Comparison of ENCODE assay signal across 21 cellular contexts in genomic region chr3:177287231-177287630, GRCh38.
A peak's percentile ranks its signal among the peaks of the same experiment; 100 is the strongest.
DNase-seq lines count a peak whose midpoint lies in the region; ATAC-seq and TF ChIP-seq lines count a peak whose summit lies in the region.
"Had no signal": no experiment of that assay in that cellular context is flagged by ENCODE, and none has a peak within 500 bp of the region (broad histone marks: within the 10 kb centered on the region; RNA-seq: fewer than 3 reads in every experiment).

No MANE protein-coding gene starts in this region.

- H3K9me1 ChIP-seq in IMR-90 (ENCODE audit: insufficient read depth, low read length) = peaks cover 7% of the 10 kb centered on the region; the same call in 1 of the 2 replicates

- peaks cover 5% of the 10 kb centered on the region for H3K4me1 ChIP-seq in IMR-90 (ENCODE audit: control insufficient read depth, insufficient read depth, low read length)
- H3K4me1 ChIP-seq in hepatocyte (ENCODE audit: insufficient read depth) = peaks cover 10% of the 10 kb centered on the region
- H3K4me1 ChIP-seq in lower lobe of right lung = peaks cover 11% of the 10 kb centered on the region
- H3K4me1 ChIP-seq in uterus = no peaks in the 10 kb centered on the region
- H3K4me1 ChIP-seq: adrenal gland had no signal

- H2AK9ac ChIP-seq in IMR-90 (replicated peaks; ENCODE audit: low read depth, low read length, poor library complexity) = no peak overlapping the region

- no peaks in the 10 kb centered on the region for H3K27me3 Mint-ChIP-seq in stimulated activated memory B cell treated with anti-CD40 and anti-IgM and Interleukin-4, amounts not matched to agents 10 μg/mL and 1 μg/mL and 100 μg/mL, for 72 hours
- H3K27me3 Mint-ChIP-seq: activated CD4-positive, alpha-beta T cell treated with anti-CD3 and anti-CD28 coated beads, Interleukin-2, amount 10 ng/mL, durations not matched to agents 24 days and 14 days had no signal

- dilution Hi-C loops in IMR-90 (cut with HindIII; ENCODE audit: low sequenced_read_pairs, unreplicated experiment) = no loop called here

- H3K27ac Mint-ChIP-seq in stimulated activated memory B cell treated with anti-CD40 and anti-IgM and Interleukin-4, amounts not matched to agents 10 μg/mL and 1 μg/mL and 100 μg/mL, for 72 hours = peak overlapping the region; percentile 3
- H3K27ac Mint-ChIP-seq: activated CD4-positive, alpha-beta T cell treated with anti-CD3 and anti-CD28 coated beads, Interleukin-2, amount 10 ng/mL, durations not matched to agents 24 days and 14 days had no signal

- in situ Hi-C loops in IMR-90 (cut with MboI; ENCODE audit: low sequenced_read_pairs) = no loop called here

- H2BK5ac ChIP-seq in IMR-90 (ENCODE audit: low read depth, low read length, poor library complexity, severe bottlenecking) = no peak overlapping the region

- TF ChIP-seq POLR2A in IMR-90 (IDR thresholded peaks at IDR 0.05; ENCODE audit: low read depth, low read length) = no peak
- TF ChIP-seq POLR2A in uterus (IDR thresholded peaks at IDR 0.05) = no peak

- no peak overlapping the region for H3K18ac ChIP-seq in IMR-90 (ENCODE audit: low read depth, low read length)

- ATAC-seq in IMR-90 (ENCODE audit: low read depth) (no peak), lower lobe of right lung (no peak)
- no peak for ATAC-seq in stimulated activated memory B cell treated with anti-CD40 and anti-IgM and Interleukin-4, amounts not matched to agents 10 μg/mL and 1 μg/mL and 100 μg/mL, for 72 hours
- ATAC-seq: gastrocnemius medialis had no signal

- no peaks in the 10 kb centered on the region for H3K9me2 ChIP-seq in hepatocyte (replicated peaks; ENCODE audit: insufficient read depth)

- 100% methylated on average over 3 of the region's 4 CpGs; no CpG with 5 or more reads in 1 of the 2 experiments for WGBS in IMR-90 (ENCODE audit: extremely low coverage in 2 of 2, insufficient read length in 1 of 2), 2 experiments
- 80% methylated on average over 4 of the region's 4 CpGs for WGBS in hepatocyte (ENCODE audit: low lambda C conversion rate, missing lambda C conversion rate)

- H4K20me1 ChIP-seq in IMR-90 (ENCODE audit: insufficient read depth, low read length) = no peaks in the 10 kb centered on the region
- no peaks in the 10 kb centered on the region for H4K20me1 ChIP-seq in hepatocyte (ENCODE audit: insufficient read depth, poor library complexity, severe bottlenecking)

- H2BK20ac ChIP-seq in IMR-90 (ENCODE audit: low read depth, low read length) = peak overlapping the region; percentile 34; the same call in 1 of the 2 replicates

- H3K9ac ChIP-seq in IMR-90 (ENCODE audit: low read depth, low read length) = no peak overlapping the region
- H3K9ac ChIP-seq: KMS-11 had no signal

- no TSS peak for BruUV-seq in IMR-90 (replicated peaks; lab: Mats Ljungman, UMichigan)

- no peaks in the 10 kb centered on the region for H3K79me1 ChIP-seq in IMR-90 (ENCODE audit: low read depth in 1 of 2, low read length in 2 of 2)

- H3K9me3 ChIP-seq in IMR-90 (ENCODE audit: control insufficient read depth, insufficient read depth, low read length) = no peaks in the 10 kb centered on the region
- H3K9me3 ChIP-seq in hepatocyte (ENCODE audit: low read depth) = no peaks in the 10 kb centered on the region
- H3K9me3 ChIP-seq in lower lobe of right lung = no peaks in the 10 kb centered on the region
- no peaks in the 10 kb centered on the region for H3K9me3 ChIP-seq in uterus
- H3K9me3 ChIP-seq: adrenal gland, gastrocnemius medialis, Peyer's patch, spleen, suprapubic skin had no signal

- POLR2A ChIA-PET in IMR-90 (lab: Charles Lee; ENCODE audit: unreplicated experiment) = no interaction called here

- no peak overlapping the region for H3K4me3 Mint-ChIP-seq in stimulated activated memory B cell treated with anti-CD40 and anti-IgM and Interleukin-4, amounts not matched to agents 10 μg/mL and 1 μg/mL and 100 μg/mL, for 72 hours
- H3K4me3 Mint-ChIP-seq: activated CD4-positive, alpha-beta T cell treated with anti-CD3 and anti-CD28 coated beads, Interleukin-2, amount 10 ng/mL, durations not matched to agents 24 days and 14 days had no signal

- no peak overlapping the region for H3K23ac ChIP-seq in IMR-90 (ENCODE audit: low read depth, low read length)

- peak overlapping the region; percentile 63 for H2AFZ ChIP-seq in IMR-90 (replicated peaks; ENCODE audit: low read length, poor library complexity)
- no peak overlapping the region for H2AFZ ChIP-seq in hepatocyte

- H3K27ac ChIP-seq in IMR-90 (ENCODE audit: insufficient read depth, low read length) = no peak overlapping the region
- peak overlapping the region; percentile 74 for H3K27ac ChIP-seq in hepatocyte
- no peak overlapping the region for H3K27ac ChIP-seq in lower lobe of right lung
- no peak overlapping the region for H3K27ac ChIP-seq in uterus
- H3K27ac ChIP-seq: adrenal gland, cardiac muscle cell, dorsolateral prefrontal cortex, gastrocnemius medialis, KMS-11, spleen, suprapubic skin had no signal

- H4K91ac ChIP-seq in IMR-90 (ENCODE audit: insufficient read depth, low read depth, low read length) = no peak overlapping the region

- TF ChIP-seq CTCF in IMR-90 (conservative IDR thresholded peaks at IDR 0.05; ENCODE audit: low read depth, low read length) (no peak), hepatocyte (IDR thresholded peaks at IDR 0.05; ENCODE audit: poor library complexity) (no peak), lower lobe of right lung (IDR thresholded peaks at IDR 0.05) (no peak), uterus (IDR thresholded peaks at IDR 0.05) (no peak)

- H3K4me2 ChIP-seq in IMR-90 (ENCODE audit: low read depth, low read length) (no peak overlapping the region), hepatocyte (no peak overlapping the region)
- H3K4me2 ChIP-seq: KMS-11 had no signal

- no peak overlapping the region for H2BK15ac ChIP-seq in IMR-90 (ENCODE audit: low read depth, low read length)

- peak overlapping the region; percentile 38; the same call in 1 of the 2 replicates for H3K4ac ChIP-seq in IMR-90 (ENCODE audit: low read depth, low read length)

- intact Hi-C loops in IMR-90 (cut with micrococcal nuclease) (no loop called here), lower lobe of right lung (cut with DNase I) (no loop called here), uterus (cut with DNase I; ENCODE audit: low total_unique reads) (no loop called here)

- H3K27me3 ChIP-seq in IMR-90 (ENCODE audit: control insufficient read depth, insufficient read depth, low read length) (no peaks in the 10 kb centered on the region), hepatocyte (no peaks in the 10 kb centered on the region), lower lobe of right lung (ENCODE audit: low read depth) (no peaks in the 10 kb centered on the region), uterus (no peaks in the 10 kb centered on the region)
- H3K27me3 ChIP-seq: adrenal gland, cardiac muscle cell, dorsolateral prefrontal cortex, gastrocnemius medialis, Peyer's patch, spleen, suprapubic skin had no signal

- H3K4me3 ChIP-seq in IMR-90 (ENCODE audit: insufficient read depth, low read depth, low read length) (no peak overlapping the region), hepatocyte (no peak overlapping the region), lower lobe of right lung (no peak overlapping the region), uterus (no peak overlapping the region)
- H3K4me3 ChIP-seq: adrenal gland, cardiac muscle cell, dorsolateral prefrontal cortex, gastrocnemius medialis, Peyer's patch, spleen, suprapubic skin had no signal

- peaks cover 17% of the 10 kb centered on the region for H3K4me1 Mint-ChIP-seq in stimulated activated memory B cell treated with anti-CD40 and anti-IgM and Interleukin-4, amounts not matched to agents 10 μg/mL and 1 μg/mL and 100 μg/mL, for 72 hours

- no peaks in the 10 kb centered on the region for H3K9me3 Mint-ChIP-seq in stimulated activated memory B cell treated with anti-CD40 and anti-IgM and Interleukin-4, amounts not matched to agents 10 μg/mL and 1 μg/mL and 100 μg/mL, for 72 hours

- H3K36me3 ChIP-seq in IMR-90 (ENCODE audit: control insufficient read depth, insufficient read depth, low read length) = no peaks in the 10 kb centered on the region
- no peaks in the 10 kb centered on the region for H3K36me3 ChIP-seq in hepatocyte (replicated peaks; ENCODE audit: insufficient read depth, low read depth)
- no peaks in the 10 kb centered on the region for H3K36me3 ChIP-seq in lower lobe of right lung
- no peaks in the 10 kb centered on the region for H3K36me3 ChIP-seq in uterus
- H3K36me3 ChIP-seq: adrenal gland, cardiac muscle cell, gastrocnemius medialis, Peyer's patch, spleen, suprapubic skin had no signal

- H4K5ac ChIP-seq in IMR-90 (ENCODE audit: low read depth, low read length) = no peak overlapping the region

- no peaks in the 10 kb centered on the region for H3K79me2 ChIP-seq in hepatocyte

- H3K36me3 Mint-ChIP-seq in stimulated activated memory B cell treated with anti-CD40 and anti-IgM and Interleukin-4, amounts not matched to agents 10 μg/mL and 1 μg/mL and 100 μg/mL, for 72 hours = no peaks in the 10 kb centered on the region

- CTCF ChIA-PET in IMR-90 (lab: Yijun Ruan, JAX) = no interaction called here

- H2AK5ac ChIP-seq in IMR-90 (ENCODE audit: low read depth, low read length) = no peak overlapping the region

- no peak overlapping the region for H4K8ac ChIP-seq in IMR-90 (ENCODE audit: low read depth in 2 of 2, low read length in 2 of 2)

- no peak for TF ChIP-seq RAD21 in IMR-90 (IDR thresholded peaks at IDR 0.05; ENCODE audit: low read length)

- H2BK120ac ChIP-seq in IMR-90 (ENCODE audit: low read depth, low read length) = no peak overlapping the region

- DNase-seq in IMR-90 (no peak), OCI-M1 (lab: John Stamatoyannopoulos, UW) (peak; percentile 11), hepatocyte (ENCODE audit: low spot score) (no peak), lower lobe of right lung (no peak), uterus (no peak), occipital lobe (lab: John Stamatoyannopoulos, UW) (no peak)
- DNase-seq: activated CD4-positive, alpha-beta T cell treated with anti-CD3 and anti-CD28 coated beads, Interleukin-2, amount 10 ng/mL, durations not matched to agents 24 days and 14 days; activated CD8-positive, alpha-beta memory T cell treated with anti-CD3 and anti-CD28 coated beads, Interleukin-2, amount 50 U/mL, for 4 hours; activated gamma-delta T cell treated with Interleukin-2 at 50 U/mL for 16 hours; adrenal gland; dorsolateral prefrontal cortex; gastrocnemius medialis; NCI-H1105 treated with DMSO at 0.1 percent for 48 hours; NCI-H2107; NCI-H524; Peyer's patch; spleen had no signal

- H3K56ac ChIP-seq in IMR-90 (ENCODE audit: extremely low read depth, insufficient read depth, low read length) = no peak overlapping the region

- no peak overlapping the region for H3K14ac ChIP-seq in IMR-90 (replicated peaks; ENCODE audit: low read depth, low read length)

TF ChIP-seq in IMR-90, 13 proteins besides CTCF, POLR2A, EP300 and RAD21 (continues in another document):
- TF ChIP-seq BHLHE40 (IDR thresholded peaks at IDR 0.05; ENCODE audit: low read depth, low read length) (no peak), FOS (IDR thresholded peaks at IDR 0.05; ENCODE audit: low read depth, low read length) (no peak), MAFK (IDR thresholded peaks at IDR 0.05; ENCODE audit: low read depth, low read length) (no peak), RCOR1 (IDR thresholded peaks at IDR 0.05; ENCODE audit: insufficient replicate concordance, low read length) (no peak)
